ENCODE assay signal across 12 cellular contexts in the genomic region with DNA sequence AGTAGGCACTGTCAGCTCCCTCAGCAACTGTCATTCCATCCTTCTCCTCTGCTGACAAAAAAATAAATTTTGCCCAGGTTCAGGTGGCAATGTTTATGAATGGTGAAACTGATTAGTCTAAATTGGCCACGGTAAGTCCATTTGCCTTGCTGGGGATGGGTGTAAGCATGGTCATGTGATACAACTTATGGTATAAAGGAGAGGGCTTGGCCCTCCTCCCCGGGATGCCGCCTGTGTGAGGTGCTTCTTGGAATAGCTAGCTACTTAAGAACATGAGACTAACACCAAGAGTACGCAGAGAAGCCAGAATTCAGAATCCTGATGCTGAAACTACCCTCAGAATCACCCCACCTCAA.
DNase-seq lines count a peak whose midpoint lies in the region; ATAC-seq and TF ChIP-seq lines count a peak whose summit lies in the region.
"Had no signal": no experiment of that assay in that cellular context is flagged by ENCODE, and none has a peak within 500 bp of the region (broad histone marks: within the 10 kb centered on the region; RNA-seq: fewer than 3 reads in every experiment).

No MANE protein-coding gene starts in this region.

- intact Hi-C loops in Right ventricle myocardium inferior (cut with DNase I): loop anchor here (1.0 kb wide), 1 partner anchor 148 kb away; a partner anchor contains a TSS
- intact Hi-C loops in left lung (cut with DNase I): loop anchor here in 1 of 2 donors (2.0 kb wide), 1 partner anchor 148 kb away; a partner anchor contains a TSS
- intact Hi-C loops in aorta (cut with DNase I): loop anchor here (1.0 to 2.0 kb wide), 4 partner anchors 58 to 149 kb away; a partner anchor contains a TSS

- H3K4me1 ChIP-seq in right atrium auricular region (peaks cover 0 to 32% of the 10 kb centered on the region in 2 donors), left lung (peaks cover 12 to 32% of the 10 kb centered on the region in 2 donors), aorta (ENCODE audit: control insufficient read depth in 1 of 2, insufficient read depth in 2 of 2, low read length in 2 of 2) (peaks cover 0 to 8% of the 10 kb centered on the region in 2 donors)

- H3K27ac ChIP-seq in right atrium auricular region: no peak overlapping the region
- peak overlapping the region in 1 of 2 donors; percentile 58 for H3K27ac ChIP-seq in left lung
- peak overlapping the region; percentile 16 to 73 for H3K27ac ChIP-seq in aorta (ENCODE audit: low read depth in 1 of 2, low read length in 2 of 2)
- H3K27ac ChIP-seq: GM23248 had no signal

- H3K27me3 ChIP-seq in right atrium auricular region (no peaks in the 10 kb centered on the region), left lung (no peaks in the 10 kb centered on the region), aorta (ENCODE audit: control insufficient read depth in 1 of 2, insufficient read depth in 2 of 2, low read length in 1 of 2) (no peaks in the 10 kb centered on the region)

- 85 to 88% methylated on average over 4 of the region's 4 CpGs for WGBS in aorta, 2 donors

- no peak for DNase-seq in Right ventricle myocardium inferior (ENCODE audit: missing footprints)
- DNase-seq in right atrium auricular region (ENCODE audit: low spot score): no peak
- DNase-seq in left lung: no peak
- no peak for DNase-seq in aorta
- no peak for DNase-seq in type B pancreatic cell (ENCODE audit: extremely low spot score, unreplicated experiment)
- no peak for DNase-seq in AG08395 (ENCODE audit: low spot score)
- DNase-seq in SHP77 (lab: John Stamatoyannopoulos, UW): no peak
- DNase-seq: NCI-H524 treated with DMSO at 0.1 percent for 48 hours had no signal

- no peak overlapping the region for H3K4me3 Mint-ChIP-seq in type B pancreatic cell
- H3K4me3 Mint-ChIP-seq: dendritic cell treated with granulocyte-macrophage colony-stimulating factor and Interleukin-4, amounts not matched to agents 40 ng/mL and 50 ng/mL, for 4 days; naive B cell had no signal

- ATAC-seq in Right ventricle myocardium inferior (peak; percentile 2), SK-N-SH treated with all-trans-retinoic acid at 6 μM for 48 hours (peak; percentile 31), left lung (peak; percentile 20), aorta (ENCODE audit: low FRiP score) (peak; percentile 13)

- TF ChIP-seq CTCF in right atrium auricular region (IDR thresholded peaks at IDR 0.05): no peak
- TF ChIP-seq CTCF in left lung (IDR thresholded peaks at IDR 0.05): no peak
- TF ChIP-seq CTCF in type B pancreatic cell (conservative IDR thresholded peaks at IDR 0.05): no peak

- no peaks in the 10 kb centered on the region for H3K4me1 Mint-ChIP-seq in type B pancreatic cell (ENCODE audit: unreplicated experiment)

- H3K9me3 ChIP-seq in right atrium auricular region (no peaks in the 10 kb centered on the region), left lung (no peaks in the 10 kb centered on the region), aorta (ENCODE audit: control insufficient read depth, low read length) (no peaks in the 10 kb centered on the region)

- H3K27me3 Mint-ChIP-seq in type B pancreatic cell: no peaks in the 10 kb centered on the region
- H3K27me3 Mint-ChIP-seq: dendritic cell treated with granulocyte-macrophage colony-stimulating factor and Interleukin-4, amounts not matched to agents 40 ng/mL and 50 ng/mL, for 4 days; naive B cell had no signal

- H3K27ac Mint-ChIP-seq in type B pancreatic cell: no peak overlapping the region
- H3K27ac Mint-ChIP-seq: dendritic cell treated with granulocyte-macrophage colony-stimulating factor and Interleukin-4, amounts not matched to agents 40 ng/mL and 50 ng/mL, for 4 days had no signal

- no peaks in the 10 kb centered on the region for H3K36me3 Mint-ChIP-seq in type B pancreatic cell

- H3K4me3 ChIP-seq in right atrium auricular region: no peak overlapping the region
- no peak overlapping the region for H3K4me3 ChIP-seq in left lung
- H3K4me3 ChIP-seq in aorta (ENCODE audit: low read length in 2 of 2): no peak overlapping the region
- H3K4me3 ChIP-seq: GM23248 had no signal

- no peaks in the 10 kb centered on the region for H3K9me3 Mint-ChIP-seq in type B pancreatic cell
- H3K9me3 Mint-ChIP-seq: dendritic cell treated with granulocyte-macrophage colony-stimulating factor and Interleukin-4, amounts not matched to agents 40 ng/mL and 50 ng/mL, for 4 days; naive B cell had no signal

- no peaks in the 10 kb centered on the region for H3K36me3 ChIP-seq in right atrium auricular region
- H3K36me3 ChIP-seq in left lung: peaks cover 0 to 17% of the 10 kb centered on the region in 2 donors
- peaks cover 0 to 4% of the 10 kb centered on the region in 2 donors for H3K36me3 ChIP-seq in aorta (ENCODE audit: control insufficient read depth in 1 of 2, insufficient read depth in 2 of 2, low read length in 1 of 2)

TF ChIP-seq in SK-N-SH treated with all-trans-retinoic acid at 6 μM for 48 hours, 23 proteins besides CTCF, POLR2A, EP300 and RAD21 (continues in another document):
- TF ChIP-seq OSR1 (CRISPR knock-in tag; IDR thresholded peaks at IDR 0.05) (no peak), GLIS3 (CRISPR knock-in tag; IDR thresholded peaks at IDR 0.05) (no peak), ZNF565 (CRISPR knock-in tag; conservative IDR thresholded peaks at IDR 0.05; ENCODE audit: low read depth) (no peak), PPARA (CRISPR knock-in tag; IDR thresholded peaks at IDR 0.05; ENCODE audit: borderline replicate concordance) (no peak), ZFP30 (CRISPR knock-in tag; IDR thresholded peaks at IDR 0.05) (no peak), ZFP3 (CRISPR knock-in tag; IDR thresholded peaks at IDR 0.05) (no peak), TOX (CRISPR knock-in tag; IDR thresholded peaks at IDR 0.05; ENCODE audit: borderline replicate concordance) (no peak), ZNF70 (CRISPR knock-in tag; IDR thresholded peaks at IDR 0.05) (no peak), SNAI2 (CRISPR knock-in tag; IDR thresholded peaks at IDR 0.05) (no peak), ARNTL (CRISPR knock-in tag; IDR thresholded peaks at IDR 0.05; ENCODE audit: borderline replicate concordance, low read depth) (no peak), CSDC2 (CRISPR knock-in tag; IDR thresholded peaks at IDR 0.05) (no peak), TCF4 (CRISPR knock-in tag; IDR thresholded peaks at IDR 0.05; ENCODE audit: borderline replicate concordance) (no peak), BACH2 (CRISPR knock-in tag; IDR thresholded peaks at IDR 0.05; ENCODE audit: borderline replicate concordance) (no peak), ZC3H10 (CRISPR knock-in tag; IDR thresholded peaks at IDR 0.05) (no peak)
- TF ChIP-seq, protein P1, sequence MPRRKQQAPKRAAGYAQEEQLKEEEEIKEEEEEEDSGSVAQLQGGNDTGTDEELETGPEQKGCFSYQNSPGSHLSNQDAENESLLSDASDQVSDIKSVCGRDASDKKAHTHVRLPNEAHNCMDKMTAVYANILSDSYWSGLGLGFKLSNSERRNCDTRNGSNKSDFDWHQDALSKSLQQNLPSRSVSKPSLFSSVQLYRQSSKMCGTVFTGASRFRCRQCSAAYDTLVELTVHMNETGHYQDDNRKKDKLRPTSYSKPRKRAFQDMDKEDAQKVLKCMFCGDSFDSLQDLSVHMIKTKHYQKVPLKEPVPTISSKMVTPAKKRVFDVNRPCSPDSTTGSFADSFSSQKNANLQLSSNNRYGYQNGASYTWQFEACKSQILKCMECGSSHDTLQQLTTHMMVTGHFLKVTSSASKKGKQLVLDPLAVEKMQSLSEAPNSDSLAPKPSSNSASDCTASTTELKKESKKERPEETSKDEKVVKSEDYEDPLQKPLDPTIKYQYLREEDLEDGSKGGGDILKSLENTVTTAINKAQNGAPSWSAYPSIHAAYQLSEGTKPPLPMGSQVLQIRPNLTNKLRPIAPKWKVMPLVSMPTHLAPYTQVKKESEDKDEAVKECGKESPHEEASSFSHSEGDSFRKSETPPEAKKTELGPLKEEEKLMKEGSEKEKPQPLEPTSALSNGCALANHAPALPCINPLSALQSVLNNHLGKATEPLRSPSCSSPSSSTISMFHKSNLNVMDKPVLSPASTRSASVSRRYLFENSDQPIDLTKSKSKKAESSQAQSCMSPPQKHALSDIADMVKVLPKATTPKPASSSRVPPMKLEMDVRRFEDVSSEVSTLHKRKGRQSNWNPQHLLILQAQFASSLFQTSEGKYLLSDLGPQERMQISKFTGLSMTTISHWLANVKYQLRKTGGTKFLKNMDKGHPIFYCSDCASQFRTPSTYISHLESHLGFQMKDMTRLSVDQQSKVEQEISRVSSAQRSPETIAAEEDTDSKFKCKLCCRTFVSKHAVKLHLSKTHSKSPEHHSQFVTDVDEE (CRISPR knock-in tag; IDR thresholded peaks at IDR 0.05): no peak
- TF ChIP-seq, protein P2, sequence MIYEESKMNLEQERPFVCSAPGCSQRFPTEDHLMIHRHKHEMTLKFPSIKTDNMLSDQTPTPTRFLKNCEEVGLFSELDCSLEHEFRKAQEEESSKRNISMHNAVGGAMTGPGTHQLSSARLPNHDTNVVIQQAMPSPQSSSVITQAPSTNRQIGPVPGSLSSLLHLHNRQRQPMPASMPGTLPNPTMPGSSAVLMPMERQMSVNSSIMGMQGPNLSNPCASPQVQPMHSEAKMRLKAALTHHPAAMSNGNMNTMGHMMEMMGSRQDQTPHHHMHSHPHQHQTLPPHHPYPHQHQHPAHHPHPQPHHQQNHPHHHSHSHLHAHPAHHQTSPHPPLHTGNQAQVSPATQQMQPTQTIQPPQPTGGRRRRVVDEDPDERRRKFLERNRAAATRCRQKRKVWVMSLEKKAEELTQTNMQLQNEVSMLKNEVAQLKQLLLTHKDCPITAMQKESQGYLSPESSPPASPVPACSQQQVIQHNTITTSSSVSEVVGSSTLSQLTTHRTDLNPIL (CRISPR knock-in tag; IDR thresholded peaks at IDR 0.05; ENCODE audit: low read depth): no peak
- TF ChIP-seq, protein P3, sequence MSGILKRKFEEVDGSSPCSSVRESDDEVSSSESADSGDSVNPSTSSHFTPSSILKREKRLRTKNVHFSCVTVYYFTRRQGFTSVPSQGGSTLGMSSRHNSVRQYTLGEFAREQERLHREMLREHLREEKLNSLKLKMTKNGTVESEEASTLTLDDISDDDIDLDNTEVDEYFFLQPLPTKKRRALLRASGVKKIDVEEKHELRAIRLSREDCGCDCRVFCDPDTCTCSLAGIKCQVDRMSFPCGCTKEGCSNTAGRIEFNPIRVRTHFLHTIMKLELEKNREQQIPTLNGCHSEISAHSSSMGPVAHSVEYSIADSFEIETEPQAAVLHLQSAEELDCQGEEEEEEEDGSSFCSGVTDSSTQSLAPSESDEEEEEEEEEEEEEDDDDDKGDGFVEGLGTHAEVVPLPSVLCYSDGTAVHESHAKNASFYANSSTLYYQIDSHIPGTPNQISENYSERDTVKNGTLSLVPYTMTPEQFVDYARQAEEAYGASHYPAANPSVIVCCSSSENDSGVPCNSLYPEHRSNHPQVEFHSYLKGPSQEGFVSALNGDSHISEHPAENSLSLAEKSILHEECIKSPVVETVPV (CRISPR knock-in tag; IDR thresholded peaks at IDR 0.05): no peak

Comparison
In these comparisons a context has a peak if more than half of its experiments do, and no peak if none do; other contexts are left out.
1. H3K27ac ChIP-seq: peak in aorta (2 of 2); none in right atrium auricular region (0 of 2).
2. Peak in every context shown above with its lines, with median percentiles within 50 percentile points of each other: ATAC-seq.